Comparison of ENCODE assay signal across 1 cellular context in genomic region chr6:157613011-157613522, GRCh38.
A peak's percentile ranks its signal among the peaks of the same experiment; 100 is the strongest.
TF ChIP-seq lines count a peak whose summit lies in the region.

No MANE protein-coding gene starts in this region.

TF ChIP-seq in K562, 482 proteins besides CTCF, POLR2A, EP300 and RAD21 (continued from another document and continues in another):
- TF ChIP-seq, protein P1, sequence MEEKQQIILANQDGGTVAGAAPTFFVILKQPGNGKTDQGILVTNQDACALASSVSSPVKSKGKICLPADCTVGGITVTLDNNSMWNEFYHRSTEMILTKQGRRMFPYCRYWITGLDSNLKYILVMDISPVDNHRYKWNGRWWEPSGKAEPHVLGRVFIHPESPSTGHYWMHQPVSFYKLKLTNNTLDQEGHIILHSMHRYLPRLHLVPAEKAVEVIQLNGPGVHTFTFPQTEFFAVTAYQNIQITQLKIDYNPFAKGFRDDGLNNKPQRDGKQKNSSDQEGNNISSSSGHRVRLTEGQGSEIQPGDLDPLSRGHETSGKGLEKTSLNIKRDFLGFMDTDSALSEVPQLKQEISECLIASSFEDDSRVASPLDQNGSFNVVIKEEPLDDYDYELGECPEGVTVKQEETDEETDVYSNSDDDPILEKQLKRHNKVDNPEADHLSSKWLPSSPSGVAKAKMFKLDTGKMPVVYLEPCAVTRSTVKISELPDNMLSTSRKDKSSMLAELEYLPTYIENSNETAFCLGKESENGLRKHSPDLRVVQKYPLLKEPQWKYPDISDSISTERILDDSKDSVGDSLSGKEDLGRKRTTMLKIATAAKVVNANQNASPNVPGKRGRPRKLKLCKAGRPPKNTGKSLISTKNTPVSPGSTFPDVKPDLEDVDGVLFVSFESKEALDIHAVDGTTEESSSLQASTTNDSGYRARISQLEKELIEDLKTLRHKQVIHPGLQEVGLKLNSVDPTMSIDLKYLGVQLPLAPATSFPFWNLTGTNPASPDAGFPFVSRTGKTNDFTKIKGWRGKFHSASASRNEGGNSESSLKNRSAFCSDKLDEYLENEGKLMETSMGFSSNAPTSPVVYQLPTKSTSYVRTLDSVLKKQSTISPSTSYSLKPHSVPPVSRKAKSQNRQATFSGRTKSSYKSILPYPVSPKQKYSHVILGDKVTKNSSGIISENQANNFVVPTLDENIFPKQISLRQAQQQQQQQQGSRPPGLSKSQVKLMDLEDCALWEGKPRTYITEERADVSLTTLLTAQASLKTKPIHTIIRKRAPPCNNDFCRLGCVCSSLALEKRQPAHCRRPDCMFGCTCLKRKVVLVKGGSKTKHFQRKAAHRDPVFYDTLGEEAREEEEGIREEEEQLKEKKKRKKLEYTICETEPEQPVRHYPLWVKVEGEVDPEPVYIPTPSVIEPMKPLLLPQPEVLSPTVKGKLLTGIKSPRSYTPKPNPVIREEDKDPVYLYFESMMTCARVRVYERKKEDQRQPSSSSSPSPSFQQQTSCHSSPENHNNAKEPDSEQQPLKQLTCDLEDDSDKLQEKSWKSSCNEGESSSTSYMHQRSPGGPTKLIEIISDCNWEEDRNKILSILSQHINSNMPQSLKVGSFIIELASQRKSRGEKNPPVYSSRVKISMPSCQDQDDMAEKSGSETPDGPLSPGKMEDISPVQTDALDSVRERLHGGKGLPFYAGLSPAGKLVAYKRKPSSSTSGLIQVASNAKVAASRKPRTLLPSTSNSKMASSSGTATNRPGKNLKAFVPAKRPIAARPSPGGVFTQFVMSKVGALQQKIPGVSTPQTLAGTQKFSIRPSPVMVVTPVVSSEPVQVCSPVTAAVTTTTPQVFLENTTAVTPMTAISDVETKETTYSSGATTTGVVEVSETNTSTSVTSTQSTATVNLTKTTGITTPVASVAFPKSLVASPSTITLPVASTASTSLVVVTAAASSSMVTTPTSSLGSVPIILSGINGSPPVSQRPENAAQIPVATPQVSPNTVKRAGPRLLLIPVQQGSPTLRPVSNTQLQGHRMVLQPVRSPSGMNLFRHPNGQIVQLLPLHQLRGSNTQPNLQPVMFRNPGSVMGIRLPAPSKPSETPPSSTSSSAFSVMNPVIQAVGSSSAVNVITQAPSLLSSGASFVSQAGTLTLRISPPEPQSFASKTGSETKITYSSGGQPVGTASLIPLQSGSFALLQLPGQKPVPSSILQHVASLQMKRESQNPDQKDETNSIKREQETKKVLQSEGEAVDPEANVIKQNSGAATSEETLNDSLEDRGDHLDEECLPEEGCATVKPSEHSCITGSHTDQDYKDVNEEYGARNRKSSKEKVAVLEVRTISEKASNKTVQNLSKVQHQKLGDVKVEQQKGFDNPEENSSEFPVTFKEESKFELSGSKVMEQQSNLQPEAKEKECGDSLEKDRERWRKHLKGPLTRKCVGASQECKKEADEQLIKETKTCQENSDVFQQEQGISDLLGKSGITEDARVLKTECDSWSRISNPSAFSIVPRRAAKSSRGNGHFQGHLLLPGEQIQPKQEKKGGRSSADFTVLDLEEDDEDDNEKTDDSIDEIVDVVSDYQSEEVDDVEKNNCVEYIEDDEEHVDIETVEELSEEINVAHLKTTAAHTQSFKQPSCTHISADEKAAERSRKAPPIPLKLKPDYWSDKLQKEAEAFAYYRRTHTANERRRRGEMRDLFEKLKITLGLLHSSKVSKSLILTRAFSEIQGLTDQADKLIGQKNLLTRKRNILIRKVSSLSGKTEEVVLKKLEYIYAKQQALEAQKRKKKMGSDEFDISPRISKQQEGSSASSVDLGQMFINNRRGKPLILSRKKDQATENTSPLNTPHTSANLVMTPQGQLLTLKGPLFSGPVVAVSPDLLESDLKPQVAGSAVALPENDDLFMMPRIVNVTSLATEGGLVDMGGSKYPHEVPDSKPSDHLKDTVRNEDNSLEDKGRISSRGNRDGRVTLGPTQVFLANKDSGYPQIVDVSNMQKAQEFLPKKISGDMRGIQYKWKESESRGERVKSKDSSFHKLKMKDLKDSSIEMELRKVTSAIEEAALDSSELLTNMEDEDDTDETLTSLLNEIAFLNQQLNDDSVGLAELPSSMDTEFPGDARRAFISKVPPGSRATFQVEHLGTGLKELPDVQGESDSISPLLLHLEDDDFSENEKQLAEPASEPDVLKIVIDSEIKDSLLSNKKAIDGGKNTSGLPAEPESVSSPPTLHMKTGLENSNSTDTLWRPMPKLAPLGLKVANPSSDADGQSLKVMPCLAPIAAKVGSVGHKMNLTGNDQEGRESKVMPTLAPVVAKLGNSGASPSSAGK (IDR thresholded peaks at IDR 0.05): peak; percentile 92
- TF ChIP-seq HNRNPUL1 (IDR thresholded peaks at IDR 0.05; ENCODE audit: low read length): no peak
- peak; percentile 97 for TF ChIP-seq CEBPG (CRISPR knock-in tag; IDR thresholded peaks at IDR 0.05)
- TF ChIP-seq CEBPG (tag; conservative IDR thresholded peaks at IDR 0.05 in 1 of 2, IDR thresholded peaks at IDR 0.05 in 1 of 2): peak; percentile 87 to 96
- TF ChIP-seq SMAD4 (CRISPR knock-in tag; conservative IDR thresholded peaks at IDR 0.05): peak; percentile 80; the same call in 1 of the 2 replicates
- no peak for TF ChIP-seq HDAC6 (IDR thresholded peaks at IDR 0.05; ENCODE audit: low read depth, low read length)
- no peak for TF ChIP-seq ZNF778 (CRISPR knock-in tag; IDR thresholded peaks at IDR 0.05)
- TF ChIP-seq FOXA3 (CRISPR knock-in tag; conservative IDR thresholded peaks at IDR 0.05 in 1 of 2, IDR thresholded peaks at IDR 0.05 in 1 of 2): no peak
- TF ChIP-seq, protein P2, sequence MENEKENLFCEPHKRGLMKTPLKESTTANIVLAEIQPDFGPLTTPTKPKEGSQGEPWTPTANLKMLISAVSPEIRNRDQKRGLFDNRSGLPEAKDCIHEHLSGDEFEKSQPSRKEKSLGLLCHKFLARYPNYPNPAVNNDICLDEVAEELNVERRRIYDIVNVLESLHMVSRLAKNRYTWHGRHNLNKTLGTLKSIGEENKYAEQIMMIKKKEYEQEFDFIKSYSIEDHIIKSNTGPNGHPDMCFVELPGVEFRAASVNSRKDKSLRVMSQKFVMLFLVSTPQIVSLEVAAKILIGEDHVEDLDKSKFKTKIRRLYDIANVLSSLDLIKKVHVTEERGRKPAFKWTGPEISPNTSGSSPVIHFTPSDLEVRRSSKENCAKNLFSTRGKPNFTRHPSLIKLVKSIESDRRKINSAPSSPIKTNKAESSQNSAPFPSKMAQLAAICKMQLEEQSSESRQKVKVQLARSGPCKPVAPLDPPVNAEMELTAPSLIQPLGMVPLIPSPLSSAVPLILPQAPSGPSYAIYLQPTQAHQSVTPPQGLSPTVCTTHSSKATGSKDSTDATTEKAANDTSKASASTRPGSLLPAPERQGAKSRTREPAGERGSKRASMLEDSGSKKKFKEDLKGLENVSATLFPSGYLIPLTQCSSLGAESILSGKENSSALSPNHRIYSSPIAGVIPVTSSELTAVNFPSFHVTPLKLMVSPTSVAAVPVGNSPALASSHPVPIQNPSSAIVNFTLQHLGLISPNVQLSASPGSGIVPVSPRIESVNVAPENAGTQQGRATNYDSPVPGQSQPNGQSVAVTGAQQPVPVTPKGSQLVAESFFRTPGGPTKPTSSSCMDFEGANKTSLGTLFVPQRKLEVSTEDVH (IDR thresholded peaks at IDR 0.05; ENCODE audit: low read depth, partially characterized antibody): peak; percentile 52
- no peak for TF ChIP-seq TEAD2 (tag; IDR thresholded peaks at IDR 0.05)
- TF ChIP-seq HNRNPH1 (optimal IDR thresholded peaks at IDR 0.05; ENCODE audit: low read depth, low read length): no peak
- peak; percentile 43; the same call in 1 of the 2 replicates for TF ChIP-seq HDAC2 (IDR thresholded peaks at IDR 0.05)
- TF ChIP-seq ZNF311 (CRISPR knock-in tag; IDR thresholded peaks at IDR 0.05): no peak
- TF ChIP-seq ZKSCAN8 (CRISPR knock-in tag; IDR thresholded peaks at IDR 0.05): 0 out of 2 replicates have a peak, but pooled peaks have one; percentile 32
- TF ChIP-seq, protein P3, sequence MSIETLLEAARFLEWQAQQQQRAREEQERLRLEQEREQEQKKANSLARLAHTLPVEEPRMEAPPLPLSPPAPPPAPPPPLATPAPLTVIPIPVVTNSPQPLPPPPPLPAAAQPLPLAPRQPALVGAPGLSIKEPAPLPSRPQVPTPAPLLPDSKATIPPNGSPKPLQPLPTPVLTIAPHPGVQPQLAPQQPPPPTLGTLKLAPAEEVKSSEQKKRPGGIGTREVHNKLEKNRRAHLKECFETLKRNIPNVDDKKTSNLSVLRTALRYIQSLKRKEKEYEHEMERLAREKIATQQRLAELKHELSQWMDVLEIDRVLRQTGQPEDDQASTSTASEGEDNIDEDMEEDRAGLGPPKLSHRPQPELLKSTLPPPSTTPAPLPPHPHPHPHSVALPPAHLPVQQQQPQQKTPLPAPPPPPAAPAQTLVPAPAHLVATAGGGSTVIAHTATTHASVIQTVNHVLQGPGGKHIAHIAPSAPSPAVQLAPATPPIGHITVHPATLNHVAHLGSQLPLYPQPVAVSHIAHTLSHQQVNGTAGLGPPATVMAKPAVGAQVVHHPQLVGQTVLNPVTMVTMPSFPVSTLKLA (conservative IDR thresholded peaks at IDR 0.05): peak; percentile 90 to 94
- no peak for TF ChIP-seq FOXJ3 (CRISPR knock-in tag; IDR thresholded peaks at IDR 0.05)
- no peak for TF ChIP-seq ZNF347 (CRISPR knock-in tag; IDR thresholded peaks at IDR 0.05; ENCODE audit: low read depth)
- TF ChIP-seq NR0B1 (IDR thresholded peaks at IDR 0.05; ENCODE audit: partially characterized antibody): no peak
- TF ChIP-seq IFI16 (CRISPR knock-in tag; IDR thresholded peaks at IDR 0.05): 0 out of 2 replicates have a peak, but pooled peaks have one; percentile 31
- TF ChIP-seq SMARCE1 (IDR thresholded peaks at IDR 0.05): peak; percentile 88
- no peak for TF ChIP-seq ZNF134 (CRISPR knock-in tag; conservative IDR thresholded peaks at IDR 0.05)
- TF ChIP-seq CEBPZ (IDR thresholded peaks at IDR 0.05; ENCODE audit: borderline replicate concordance, low read depth, low read length): no peak
- TF ChIP-seq CEBPB (tag; IDR thresholded peaks at IDR 0.05): peak; percentile 91
- 0 out of 2 replicates have a peak, but pooled peaks have one; percentile 40 for TF ChIP-seq HSF4 (CRISPR knock-in tag; IDR thresholded peaks at IDR 0.05; ENCODE audit: borderline replicate concordance)
- no peak for TF ChIP-seq SRSF9 (IDR thresholded peaks at IDR 0.05; ENCODE audit: borderline replicate concordance, low read depth, low read length)
- TF ChIP-seq FOXK2 (conservative IDR thresholded peaks at IDR 0.05 in 1 of 2, IDR thresholded peaks at IDR 0.05 in 1 of 2; ENCODE audit: low read depth in 2 of 2): peak; percentile 36 to 46; a peak in 2 of 4 replicates
- peak in 1 of 2 experiments; percentile 86; a peak in 2 of 3 replicates for TF ChIP-seq CBX3 (IDR thresholded peaks at IDR 0.05; ENCODE audit: borderline replicate concordance in 1 of 2, low read length in 2 of 2)
- peak; percentile 98 for TF ChIP-seq JUN (IDR thresholded peaks at IDR 0.05; ENCODE audit: borderline replicate concordance, low read depth, low read length)
- no peak for TF ChIP-seq JUN (CRISPR knock-in tag; IDR thresholded peaks at IDR 0.05; ENCODE audit: borderline replicate concordance)
- TF ChIP-seq MXI1 (IDR thresholded peaks at IDR 0.05; ENCODE audit: low read depth, low read length): 0 out of 2 replicates have a peak, but pooled peaks have one; percentile 25
- TF ChIP-seq NFE2L1 (tag; IDR thresholded peaks at IDR 0.05; ENCODE audit: borderline replicate concordance, low read depth): no peak
- 0 out of 2 replicates have a peak, but pooled peaks have one; percentile 77 for TF ChIP-seq DIDO1 (tag; IDR thresholded peaks at IDR 0.05; ENCODE audit: low read depth)
- TF ChIP-seq USF1 (CRISPR knock-in tag; IDR thresholded peaks at IDR 0.05): peak; percentile 85
- peak in 1 of 2 experiments; percentile 30; a peak in 1 of 4 replicates for TF ChIP-seq TBL1XR1 (IDR thresholded peaks at IDR 0.05; ENCODE audit: low read length in 2 of 2)
- TF ChIP-seq FOXO4 (CRISPR knock-in tag; IDR thresholded peaks at IDR 0.05): no peak
- TF ChIP-seq ZNF436 (CRISPR knock-in tag; IDR thresholded peaks at IDR 0.05): no peak
- peak; percentile 93 for TF ChIP-seq ATF7 (IDR thresholded peaks at IDR 0.05)
- no peak for TF ChIP-seq HDAC8 (tag; IDR thresholded peaks at IDR 0.05)
